In the genomic region with DNA sequence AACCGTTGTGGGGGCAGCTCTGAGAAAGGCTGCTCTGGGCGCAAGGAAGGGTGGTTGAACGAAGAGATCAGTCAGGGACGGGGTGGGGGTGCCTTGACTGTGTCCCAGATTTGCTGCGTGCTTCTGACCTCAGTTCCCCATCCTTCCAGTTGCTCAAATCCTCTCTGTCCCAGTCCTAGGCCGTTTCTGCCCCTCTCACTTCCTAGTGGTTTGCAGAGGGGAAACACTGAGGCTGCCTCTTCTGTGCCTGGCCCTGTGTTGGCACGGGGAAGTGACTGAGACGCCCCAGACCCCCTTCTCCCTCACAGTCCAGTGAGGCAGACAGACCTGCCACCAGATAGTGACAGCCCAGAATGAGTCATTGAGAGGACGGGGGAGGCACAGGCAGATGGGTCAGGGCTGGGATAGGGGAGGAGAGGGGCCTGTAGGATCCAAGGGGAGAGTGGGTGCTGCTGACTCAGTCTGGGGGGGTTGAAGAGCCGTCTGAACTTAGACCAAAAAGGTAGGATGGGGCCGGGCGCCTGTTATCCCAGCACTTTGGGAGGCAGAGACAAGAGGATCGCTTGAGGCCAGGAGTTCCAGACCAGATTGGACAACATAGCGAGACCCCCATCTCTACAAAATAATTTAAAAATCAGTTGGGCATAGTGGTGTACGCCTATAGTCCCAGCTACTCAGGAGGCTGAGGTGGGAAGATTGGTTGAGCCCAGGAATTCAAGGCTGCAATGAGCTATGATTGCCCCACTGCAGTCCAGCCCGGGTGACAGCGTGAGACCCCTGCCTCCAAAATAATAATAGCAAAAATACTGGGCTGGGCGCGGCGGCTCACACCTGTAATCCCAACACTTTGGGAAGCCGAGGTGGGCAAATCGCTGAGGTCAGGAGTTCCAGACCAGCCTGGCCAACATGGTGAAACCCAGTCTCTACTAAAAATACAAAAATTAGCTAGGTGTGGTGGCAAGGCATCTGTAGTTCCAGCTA, we compare ENCODE assay signal across 8 cellular contexts. TPM values are rescaled to one million over a fixed set of nuclear protein-coding genes. Genes with fewer than 3 reads are reported as not detected.
DNase-seq lines count a peak whose midpoint lies in the region; ATAC-seq and TF ChIP-seq lines count a peak whose summit lies in the region.

No MANE protein-coding gene starts in this region.

- no peak for TF ChIP-seq CTCF in heart left ventricle (IDR thresholded peaks at IDR 0.05)

- DNase-seq in Right ventricle myocardium inferior (ENCODE audit: missing footprints) (no peak), cardiac septum (ENCODE audit: low spot score) (no peak), heart left ventricle (peak in 2 of 5 donors; percentile 33 to 58), sciatic nerve (ENCODE audit: low spot score) (no peak), NCI-H2227 treated with DMSO at 0.1 percent for 48 hours (lab: John Stamatoyannopoulos, UW) (no peak)
- peak; percentile 71 for DNase-seq in activated CD8-positive, alpha-beta memory T cell treated with anti-CD3 and anti-CD28 coated beads, Interleukin-2, amount 50 U/mL, for 48 hours

- peak overlapping the region; percentile 2 to 95 (median 88) for H3K27ac ChIP-seq in heart left ventricle

- intact Hi-C loops in Right ventricle myocardium inferior (cut with DNase I): loop anchor here (1.0 to 5.0 kb wide), 4 partner anchors 27 to 480 kb away; partner anchors contain the start of gene NUMBL
- intact Hi-C loops in cardiac septum (cut with DNase I): loop anchor here (1.0 to 10.0 kb wide), 4 partner anchors 52 to 241 kb away; partner anchors contain the start of genes COQ8B and EGLN2
- intact Hi-C loops in heart left ventricle (cut with DNase I): loop anchor here (1.0 to 10.0 kb wide), 20 partner anchors 51 to 601 kb away; partner anchors contain the start of genes COQ8B (in 4 of the 10), HNRNPUL1 (in 4 of the 10), ITPKC (in 4 of the 10) and RAB4B (in 1 of the 10)
- intact Hi-C loops in sciatic nerve (cut with DNase I): loop anchor here (10.0 kb wide), 1 partner anchor 141 kb away; no protein-coding TSS in a partner anchor

- H3K9me3 ChIP-seq in heart left ventricle: peaks cover 0 to under 1% (median 0%) of the 10 kb centered on the region in 12 donors

- peaks cover 0 to 23% (median 15%) of the 10 kb centered on the region in 9 donors for H3K36me3 ChIP-seq in heart left ventricle

- H3K27me3 ChIP-seq in heart left ventricle: no peaks in the 10 kb centered on the region

- peak; percentile 12 for ATAC-seq in Right ventricle myocardium inferior
- ATAC-seq in heart left ventricle: peak; percentile 2 to 46 (median 14)
- peak; percentile 11 for ATAC-seq in sciatic nerve
- ATAC-seq in HG03196 (IDR thresholded peaks at IDR 0.05; ENCODE audit: unreplicated experiment): no peak
- ATAC-seq in GM19023 (IDR thresholded peaks at IDR 0.05; ENCODE audit: unreplicated experiment): no peak

- peaks cover 0 to 20% (median 10%) of the 10 kb centered on the region in 12 donors for H3K4me1 ChIP-seq in heart left ventricle

- peak overlapping the region in 11 of 12 donors; percentile 28 to 76 (median 65) for H3K4me3 ChIP-seq in heart left ventricle

- TF ChIP-seq POLR2A in heart left ventricle (IDR thresholded peaks at IDR 0.05): no peak

- WGBS in heart left ventricle, 4 donors: 55 to 58% (median 57%) methylated on average over 22 of the region's 22 CpGs

RNA-seq across cellular contexts. Expression of gene NUMBL, which starts 26.4 kb away (rescaled TPM):
- total RNA-seq in Right ventricle myocardium inferior (16.8 TPM), cardiac septum (20.7 TPM), heart left ventricle (10 to 100 TPM in 5 of 9 donors, 1 to 10 TPM in 4; 7.3 to 29.1 (median 10.6) TPM), sciatic nerve (123 TPM)
- 10 to 100 TPM in 1 of 2 donors, 1 to 10 TPM in 1; 8.4 to 11.7 TPM for polyA plus RNA-seq in heart left ventricle

RNA-seq across cellular contexts. Expression of gene COQ8B, which starts 52.7 kb away (rescaled TPM):
- total RNA-seq in Right ventricle myocardium inferior (37.4 TPM), cardiac septum (18.1 TPM), heart left ventricle (10 to 100 TPM; 18.2 to 49.7 (median 27.8) TPM), sciatic nerve (45.4 TPM)
- 10 to 100 TPM; 25.1 to 38.3 TPM for polyA plus RNA-seq in heart left ventricle

RNA-seq across cellular contexts. Expression of gene ITPKC, which starts 52.9 kb away (rescaled TPM):
- total RNA-seq in Right ventricle myocardium inferior (12.6 TPM), cardiac septum (10.0 TPM), heart left ventricle (10 to 100 TPM in 3 of 9 donors, 1 to 10 TPM in 6; 6.9 to 27.3 (median 8.9) TPM), sciatic nerve (26.2 TPM)
- 10 to 100 TPM; 13.0 to 22.7 TPM for polyA plus RNA-seq in heart left ventricle

Comparison
In these comparisons a context has a peak if more than half of its experiments do, and no peak if none do; other contexts are left out.
1. ATAC-seq: peak in Right ventricle myocardium inferior (single experiment), heart left ventricle (4 of 4) and sciatic nerve (single experiment); none in HG03196 (single experiment) and GM19023 (single experiment).